Comparison of ENCODE assay signal across 25 cellular contexts in the genomic region with DNA sequence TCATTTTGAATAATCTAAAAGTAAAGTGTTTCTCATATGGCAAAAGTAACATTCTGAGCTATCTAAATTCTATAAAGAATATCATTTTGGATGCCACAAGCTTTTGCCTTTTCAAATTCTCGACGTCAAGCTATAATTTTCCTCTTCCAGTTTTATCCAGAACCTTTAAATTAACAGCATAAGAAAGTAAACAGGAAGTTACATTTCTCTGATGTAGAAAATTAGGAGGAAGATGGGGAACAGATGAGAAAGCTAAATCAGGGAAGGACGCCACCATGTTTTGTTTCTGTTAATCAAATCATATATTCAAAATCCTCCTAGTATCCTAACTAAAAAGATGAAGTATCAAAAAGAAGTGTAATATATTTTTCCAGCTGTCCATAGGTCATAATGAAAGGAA. TPM values are rescaled to one million over a fixed set of nuclear protein-coding genes. Genes with fewer than 3 reads are reported as not detected.
DNase-seq lines count a peak whose midpoint lies in the region; ATAC-seq, FAIRE-seq and TF ChIP-seq lines count a peak whose summit lies in the region.
"Had no signal": no experiment of that assay in that cellular context is flagged by ENCODE, and none has a peak within 500 bp of the region (broad histone marks: within the 10 kb centered on the region; RNA-seq: fewer than 3 reads in every experiment).

No MANE protein-coding gene starts in this region.

- TF ChIP-seq RAD21 in SK-N-SH (IDR thresholded peaks at IDR 0.05; ENCODE audit: low read length) (no peak), GM12878 (IDR thresholded peaks at IDR 0.05; ENCODE audit: insufficient read depth, low read depth, low read length) (no peak)

- no peak for TF ChIP-seq EP300 in SK-N-SH (IDR thresholded peaks at IDR 0.05; ENCODE audit: borderline replicate concordance in 1 of 2, low read depth in 1 of 2, low read length in 1 of 2)
- no peak for TF ChIP-seq EP300 in GM12878 (IDR thresholded peaks at IDR 0.05; ENCODE audit: borderline replicate concordance in 1 of 2, control insufficient read depth in 1 of 2, low read depth in 2 of 2, low read length in 2 of 2)

- H3K9me1 ChIP-seq in keratinocyte (ENCODE audit: control insufficient read depth, extremely low read depth, insufficient read depth, low read length), result no peaks in the 10 kb centered on the region

- H3K9ac ChIP-seq in SK-N-SH, result no peak overlapping the region
- no peak overlapping the region for H3K9ac ChIP-seq in GM12878 (ENCODE audit: control insufficient read depth, insufficient read depth, low read length)
- no peak overlapping the region for H3K9ac ChIP-seq in keratinocyte (ENCODE audit: control insufficient read depth, extremely low read depth, insufficient read depth, low read length)

- H3K36me3 ChIP-seq in SK-N-SH (replicated peaks in 1 of 2; ENCODE audit: control insufficient read depth in 1 of 2, insufficient read depth in 2 of 2, low read length in 1 of 2), result no peaks in the 10 kb centered on the region
- no peaks in the 10 kb centered on the region for H3K36me3 ChIP-seq in GM12878 (ENCODE audit: control insufficient read depth in 2 of 2, insufficient read depth in 2 of 2, low read length in 1 of 2)
- no peaks in the 10 kb centered on the region for H3K36me3 ChIP-seq in keratinocyte (ENCODE audit: control insufficient read depth in 2 of 2, extremely low read depth in 1 of 2, insufficient read depth in 2 of 2, low read length in 2 of 2)
- H3K36me3 ChIP-seq: adrenal gland, BE2C, gastrocnemius medialis, transverse colon, WERI-Rb-1 had no signal

- no peak for FAIRE-seq in GM12878 (lab: Jason Lieb, UNC)
- FAIRE-seq in keratinocyte (lab: Jason Lieb, UNC), result no peak
- FAIRE-seq: bronchial epithelial cell had no signal

- intact Hi-C loops in GM12878 (cut with micrococcal nuclease; ENCODE audit: unreplicated experiment), result no loop called here

- no peaks in the 10 kb centered on the region for H4K20me1 ChIP-seq in SK-N-SH (ENCODE audit: insufficient read depth)
- H4K20me1 ChIP-seq in GM12878 (ENCODE audit: control insufficient read depth, insufficient read depth), result no peaks in the 10 kb centered on the region
- H4K20me1 ChIP-seq in keratinocyte (ENCODE audit: control insufficient read depth, extremely low read depth, insufficient read depth, low read length), result no peaks in the 10 kb centered on the region

- peak overlapping the region in 1 of 2 experiments; percentile 22; a peak in 1 of 4 replicates for H3K27ac ChIP-seq in SK-N-SH (ENCODE audit: low read depth in 2 of 2, low read length in 1 of 2)
- no peak overlapping the region for H3K27ac ChIP-seq in GM12878 (ENCODE audit: control insufficient read depth, insufficient read depth)
- H3K27ac ChIP-seq in keratinocyte (ENCODE audit: control insufficient read depth, insufficient read depth, low read length), result no peak overlapping the region
- H3K27ac ChIP-seq: 22Rv1, adrenal gland, epithelial cell of prostate, gastrocnemius medialis, transverse colon, WERI-Rb-1 had no signal

- DNase-seq in SK-N-SH (no peak), GM12878 (ENCODE audit: low read depth, low spot score) (no peak), keratinocyte (ENCODE audit: low read depth, low spot score) (no peak), GF-D8 (lab: John Stamatoyannopoulos, UW) (no peak)
- DNase-seq: activated gamma-delta T cell; adrenal gland; BE2C; COR-L47; DMS79 treated with DMSO at 0.1 percent for 48 hours; gastrocnemius medialis; kidney glomerular epithelial cell; naive thymus-derived CD8-positive, alpha-beta T cell; posterior cingulate gyrus; stimulated activated CD4-positive, alpha-beta T cell treated with anti-CD3 and anti-CD28 coated beads, Interleukin-1b, Interleukin-23, amount 100 ng/mL, for 48 hours; stimulated activated naive CD4-positive, alpha-beta T cell; T-helper 17 cell; transverse colon; WERI-Rb-1 had no signal

- WGBS in SK-N-SH (ENCODE audit: low lambda C conversion rate), result 79% methylated on average over 3 of the region's 3 CpGs
- 78% methylated on average over 3 of the region's 3 CpGs for WGBS in GM12878 (ENCODE audit: insufficient coverage, insufficient replicate concordance, low lambda C conversion rate, missing lambda C conversion rate)

- H3K4me1 ChIP-seq in SK-N-SH (ENCODE audit: control insufficient read depth in 1 of 2, insufficient read depth in 2 of 2, low read depth in 1 of 2, low read length in 1 of 2) (peaks cover 0 to 2% of the 10 kb centered on the region in 2 experiments; a peak in 1 of 4 replicates), GM12878 (ENCODE audit: control insufficient read depth, insufficient read depth, low read length) (no peaks in the 10 kb centered on the region), keratinocyte (ENCODE audit: control insufficient read depth, extremely low read depth, insufficient read depth, low read length) (no peaks in the 10 kb centered on the region)
- H3K4me1 ChIP-seq: adrenal gland, BE2C, gastrocnemius medialis, transverse colon had no signal

- in situ Hi-C loops in GM12878 (cut with MboI), result no loop called here

- dilution Hi-C loops in keratinocyte (cut with MboI; ENCODE audit: extremely low pct_ligation_motif_present, low sequenced_read_pairs), result loop anchor here (10.0 kb wide), 1 partner anchor 55 kb away; no protein-coding TSS in a partner anchor

- TF ChIP-seq POLR2A in GM12878 (IDR thresholded peaks at IDR 0.05; ENCODE audit: low read depth, low read length), result no peak

- no peaks in the 10 kb centered on the region for H3F3A ChIP-seq in SK-N-SH (replicated peaks; ENCODE audit: insufficient read depth)

- peak overlapping the region; percentile 81 for H2AFZ ChIP-seq in SK-N-SH (ENCODE audit: low read depth)
- H2AFZ ChIP-seq in GM12878 (ENCODE audit: control insufficient read depth, low read depth, low read length), result peak overlapping the region; percentile 24
- H2AFZ ChIP-seq in keratinocyte (ENCODE audit: control insufficient read depth, low read length), result peak overlapping the region; percentile 64

- no peaks in the 10 kb centered on the region for H3K9me3 ChIP-seq in SK-N-SH
- H3K9me3 ChIP-seq in GM12878 (replicated peaks; ENCODE audit: control insufficient read depth, insufficient read depth, low read length), result no peaks in the 10 kb centered on the region
- no peaks in the 10 kb centered on the region for H3K9me3 ChIP-seq in keratinocyte (ENCODE audit: control insufficient read depth, low read depth, low read length)
- H3K9me3 ChIP-seq: adrenal gland, BE2C, gastrocnemius medialis, transverse colon had no signal

- SMC1A ChIA-PET in GM12878 (lab: Charles Lee; ENCODE audit: uncharacterized antibody, unreplicated experiment), result interaction anchor here (0.9 to 1.9 kb wide), 12 partner anchors 8 to 104 kb away, joined by 3 to 7 read pairs (median 3); partner anchors contain the start of genes CAMSAP2 and DDX59

- ATAC-seq in SK-N-SH treated with all-trans-retinoic acid at 6 μM for 48 hours, result no peak
- ATAC-seq in GM12878, result no peak
- ATAC-seq in GM21526 (IDR thresholded peaks at IDR 0.05; ENCODE audit: low FRiP score, unreplicated experiment), result no peak
- ATAC-seq in HG03565 (IDR thresholded peaks at IDR 0.05; ENCODE audit: unreplicated experiment), result no peak
- no peak for ATAC-seq in GM19023 (IDR thresholded peaks at IDR 0.05; ENCODE audit: unreplicated experiment)
- ATAC-seq: gastrocnemius medialis; naive thymus-derived CD8-positive, alpha-beta T cell; T-helper 17 cell had no signal

- no peak for TF ChIP-seq CTCF in SK-N-SH (IDR thresholded peaks at IDR 0.05)
- TF ChIP-seq CTCF in GM12878 (IDR thresholded peaks at IDR 0.05 in 2 of 3, conservative IDR thresholded peaks at IDR 0.05 in 1 of 3; ENCODE audit: control insufficient read depth in 2 of 3, extremely low read depth in 1 of 3, insufficient read depth in 1 of 3, low read depth in 3 of 3, low read length in 3 of 3), result no peak
- no peak for TF ChIP-seq CTCF in keratinocyte (optimal IDR thresholded peaks at IDR 0.05 in 1 of 3, IDR thresholded peaks at IDR 0.05 in 1 of 3, conservative IDR thresholded peaks at IDR 0.05 in 1 of 3; ENCODE audit: extremely low read depth in 1 of 3, insufficient read depth in 2 of 3, low read length in 3 of 3)

- H3K4me3 ChIP-seq in SK-N-SH (ENCODE audit: low read depth in 2 of 2, low read length in 1 of 2) (no peak overlapping the region), GM12878 (no peak overlapping the region), keratinocyte (ENCODE audit: control insufficient read depth in 2 of 3, extremely low read depth in 1 of 3, insufficient read depth in 2 of 3, low read depth in 1 of 3, low read length in 3 of 3) (no peak overlapping the region)
- H3K4me3 ChIP-seq: adrenal gland, gastrocnemius medialis, transverse colon had no signal

- POLR2A ChIA-PET in SK-N-SH (lab: Yijun Ruan, JAX), result interaction anchor here (0.5 kb wide), 1 partner anchor 66 kb away, joined by 3 read pairs; no protein-coding TSS in a partner anchor
- POLR2A ChIA-PET in GM12878 (lab: Charles Lee), result interaction anchor here (1.1 to 1.4 kb wide), 2 partner anchors 60 to 63 kb away, joined by 3 to 4 read pairs; partner anchors contain the start of gene DDX59

- H3K79me2 ChIP-seq in SK-N-SH (ENCODE audit: insufficient read depth), result no peaks in the 10 kb centered on the region
- no peaks in the 10 kb centered on the region for H3K79me2 ChIP-seq in GM12878 (ENCODE audit: control insufficient read depth, insufficient read depth, low read length)
- no peaks in the 10 kb centered on the region for H3K79me2 ChIP-seq in keratinocyte (ENCODE audit: control insufficient read depth, insufficient read depth, low read length)

- H3K27me3 ChIP-seq in SK-N-SH (ENCODE audit: insufficient read depth), result no peaks in the 10 kb centered on the region
- no peaks in the 10 kb centered on the region for H3K27me3 ChIP-seq in GM12878 (replicated peaks in 1 of 2; ENCODE audit: control insufficient read depth in 2 of 2, insufficient read depth in 2 of 2, low read length in 1 of 2)
- H3K27me3 ChIP-seq in keratinocyte (ENCODE audit: control insufficient read depth, extremely low read depth, insufficient read depth, low read length), result no peaks in the 10 kb centered on the region
- H3K27me3 ChIP-seq: adrenal gland, BE2C, gastrocnemius medialis, transverse colon had no signal

- CTCF ChIA-PET in SK-N-SH (lab: Yijun Ruan, JAX), result no interaction called here
- CTCF ChIA-PET in GM12878 (lab: Yijun Ruan, JAX), result interaction anchor here (0.8 to 1.5 kb wide), 6 partner anchors 10 to 108 kb away, joined by 3 to 6 read pairs (median 3); no protein-coding TSS in a partner anchor

- H3K4me2 ChIP-seq in SK-N-SH (no peak overlapping the region), GM12878 (ENCODE audit: control insufficient read depth, insufficient read depth) (no peak overlapping the region), keratinocyte (ENCODE audit: control insufficient read depth, extremely low read depth, insufficient read depth, low read depth, low read length) (no peak overlapping the region)

- RAD21 ChIA-PET in GM12878 (lab: Charles Lee; ENCODE audit: unreplicated experiment), result interaction anchor here (1.1 kb wide), 1 partner anchor 108 kb away, joined by 4 read pairs; no protein-coding TSS in a partner anchor

- no peaks in the 10 kb centered on the region for H3K9me2 ChIP-seq in SK-N-SH

- BruUV-seq in GM12878 (replicated peaks; lab: Mats Ljungman, UMichigan), result no TSS peak

RNA-seq across cellular contexts. Expression of gene CAMSAP2, which starts 8.8 kb away (rescaled TPM):
- polyA plus RNA-seq in SK-N-SH (2012; rRNA removed) (5.5 and 7.3 TPM in 2 replicates), GM12878 (2011; rRNA removed) (8.6 and 11.8 TPM in 2 replicates), GM12878 (2014; fragmentation: Illumina TruSeq; extraction: Trizol) (18.1 and 21.3 TPM in 2 replicates), GM12878 (2014; fragmentation: Nextera tagmentation; extraction: Ambion mirVana) (1 to 10 TPM; 5.0 to 6.4 TPM), GM12878 (2014; rRNA removed) (6.7 and 7.5 TPM in 2 replicates), GM12878 (2016; fragmentation: Nextera tagmentation; extraction: Ambion mirVana) (1 to 10 TPM; 3.9 to 6.1 TPM), keratinocyte (28.9 to 47.8 TPM (median 38.2 TPM) in 3 replicates)
- polyA plus RNA-seq in SK-N-SH (2012; cell fraction: cytosol; rRNA removed), result 8.2 and 9.8 TPM in 2 replicates
- polyA plus RNA-seq in SK-N-SH (2012; cell fraction: nucleus; rRNA removed), result 3.5 and 10.0 TPM in 2 replicates
- 65.0 and 65.6 TPM in 2 replicates for total RNA-seq in GM12878 (2013; cell fraction: nucleolus; rRNA removed)
- total RNA-seq in GM12878 (2014; rRNA removed) (11.1 and 13.3 TPM in 2 replicates), GM12878 (2014; rRNA removed; fragmentation: Illumina TruSeq; extraction: Trizol) (19.8 and 20.1 TPM in 2 replicates), GM12878 (2021) (16.7 and 17.2 TPM in 2 replicates)
- 2.8 TPM for polyA plus RNA-seq in GM12878 (2011; ENCODE audit: low read depth)
- polyA plus RNA-seq in GM12878 (2011; cell fraction: cytosol; rRNA removed), result 2.5 and 2.7 TPM in 2 replicates
- polyA plus RNA-seq in GM12878 (2011; cell fraction: nucleus; rRNA removed), result 7.9 and 8.3 TPM in 2 replicates
- polyA plus RNA-seq in GM12878 (2012), result 4.8 and 8.3 TPM in 2 replicates
- 10.9 and 15.0 TPM in 2 replicates for polyA minus RNA-seq in GM12878 (2011; rRNA and poly(A)+ RNA removed)
- polyA minus RNA-seq in GM12878 (2011; cell fraction: cytosol; rRNA and poly(A)+ RNA removed), result 4.1 and 4.8 TPM in 2 replicates
- 7.3 and 13.8 TPM in 2 replicates for polyA minus RNA-seq in GM12878 (2011; cell fraction: nucleus; rRNA and poly(A)+ RNA removed)
- 76.4 TPM for polyA plus RNA-seq in keratinocyte (2011; ENCODE audit: low read depth)
- polyA plus RNA-seq in keratinocyte (2011; cell fraction: cytosol; rRNA removed), result 23.1 and 45.8 TPM in 2 replicates
- polyA plus RNA-seq in keratinocyte (2011; cell fraction: nucleus; rRNA removed), result 52.8 and 62.3 TPM in 2 replicates
- 38.7 and 42.8 TPM in 2 replicates for polyA plus RNA-seq in keratinocyte (2012; ENCODE audit: low replicate concordance)
- polyA minus RNA-seq in keratinocyte, result 28.0 to 91.3 TPM (median 69.4 TPM) in 3 replicates
- 44.1 TPM for polyA minus RNA-seq in keratinocyte (2011; cell fraction: cytosol; rRNA and poly(A)+ RNA removed)
- 64.9 and 170 TPM in 2 replicates for polyA minus RNA-seq in keratinocyte (2011; cell fraction: nucleus; rRNA and poly(A)+ RNA removed)

Comparison
In these comparisons a context has a peak if more than half of its experiments do, and no peak if none do; other contexts are left out.
1. H2AFZ ChIP-seq: peak in every context shown above with its lines; median percentile 81 in SK-N-SH; 64 in keratinocyte; 24 in GM12878.